27 cellular contexts compared by ENCODE assay signal in genomic region chr20:61985096-61985495, GRCh38.
"Had no signal": no experiment of that assay in that cellular context is flagged by ENCODE, and none has a peak within 500 bp of the region (broad histone marks: within the 10 kb centered on the region; RNA-seq: fewer than 3 reads in every experiment).

No MANE protein-coding gene starts in this region.

- H3K4me3 ChIP-seq: K562, SJCRH30, SK-N-MC had no signal

- H3K9me3 ChIP-seq: SJCRH30 had no signal

- H3K4me1 ChIP-seq: SJCRH30 had no signal

- H3K27ac ChIP-seq: brain microvascular endothelial cell, SJCRH30, SK-N-MC had no signal

- ATAC-seq: activated CD8-positive, alpha-beta T cell treated with anti-CD3 and anti-CD28 coated beads for 36 hours; activated T-cell treated with anti-CD3 and anti-CD28 coated beads, Interleukin-2, amount 50 U/mL, for 72 hours; activated T-helper 17 cell treated with anti-CD3 and anti-CD28 coated beads, Interleukin-2, amount 50 U/mL, for 72 hours; K562 had no signal

- H3K27me3 ChIP-seq: brain microvascular endothelial cell, SJCRH30 had no signal

- DNase-seq: activated CD4-positive, alpha-beta T cell treated with anti-CD3 and anti-CD28 coated beads, Interleukin-2, amount 10 ng/mL, durations not matched to agents 24 days and 14 days; activated CD4-positive, alpha-beta T cell treated with anti-CD3 and anti-CD28 coated beads, Interleukin-2, amount 50 U/mL, for 4 hours; activated CD8-positive, alpha-beta T cell treated with anti-CD3 and anti-CD28 coated beads for 36 hours; activated effector memory CD4-positive, alpha-beta T cell treated with anti-CD3 and anti-CD28 coated beads, Interleukin-2, amount 50 U/mL, for 16 hours; activated naive CD4-positive, alpha-beta T cell; activated naive CD4-positive, alpha-beta T cell treated with anti-CD3 and anti-CD28 coated beads, Interleukin-2, amount 50 U/mL, for 16 hours; activated naive CD8-positive, alpha-beta T cell treated with anti-CD3 and anti-CD28 coated beads for 36 hours; activated T-cell treated with anti-CD3 and anti-CD28 coated beads, Interleukin-2, amount 50 U/mL, for 1 hour; activated T-cell treated with anti-CD3 and anti-CD28 coated beads, Interleukin-2, amount 50 U/mL, for 72 hours; amniotic stem cell; aorta; brain microvascular endothelial cell; NCI-H1092 treated with DMSO at 0.1 percent for 48 hours; NCI-H187; NCI-H2081 treated with DMSO at 0.1 percent for 48 hours; NCI-H2171; NCI-H446 treated with DMSO at 0.1 percent for 48 hours; NCI-H524; NCI-H69; NCI-H82; NK-92 treated with Interleukin-12 subunit alpha and Interleukin-12 subunit beta, amount 100 ng/mL, for 24 hours; OCI-M1; SJCRH30; T1000 had no signal
